ENCODE assay signal across 8 cellular contexts in the genomic region with DNA sequence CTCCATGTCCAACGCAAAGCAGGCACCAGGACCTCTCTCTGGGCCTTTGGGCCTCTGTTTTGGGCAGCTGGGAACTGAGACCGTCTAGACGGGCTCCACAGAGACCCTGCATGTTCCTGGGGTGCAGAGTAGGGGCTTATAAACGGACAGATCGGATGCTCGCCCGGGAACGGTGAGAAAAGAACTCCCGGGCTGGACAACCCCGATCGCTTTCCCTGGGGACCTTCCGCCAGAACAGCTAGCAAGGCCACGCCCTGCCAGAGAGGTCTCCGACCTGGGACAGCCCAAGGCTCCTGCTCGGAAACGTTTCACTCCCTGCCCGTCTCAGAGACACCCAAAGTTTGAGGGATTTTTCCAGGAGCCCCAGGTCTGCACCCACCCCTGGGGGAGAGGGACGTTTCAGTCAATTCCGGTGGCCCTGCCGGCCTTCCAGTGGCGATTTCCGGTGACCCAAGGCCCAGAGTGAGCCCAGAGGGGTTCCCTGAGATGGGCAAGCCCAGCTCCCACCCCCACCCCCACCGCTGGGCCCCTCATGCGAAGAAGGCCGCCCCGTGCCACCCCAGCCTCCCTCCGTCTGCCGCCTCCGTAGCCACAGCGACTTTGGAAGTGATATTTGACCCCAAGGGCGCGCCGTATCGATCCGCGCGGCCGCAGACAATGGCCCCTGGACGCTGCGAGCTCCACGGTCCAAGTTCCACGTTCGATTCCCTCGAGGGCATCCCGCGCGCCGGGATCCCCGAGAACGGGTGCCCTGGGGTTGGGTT. TPM values are rescaled to one million over a fixed set of nuclear protein-coding genes. Genes with fewer than 3 reads are reported as not detected.
DNase-seq lines count a peak whose midpoint lies in the region; ATAC-seq, FAIRE-seq and TF ChIP-seq lines count a peak whose summit lies in the region.

No MANE protein-coding gene starts in this region.

- H3K4me1 ChIP-seq in H1 (replicated peaks in 1 of 4; ENCODE audit: control insufficient read depth in 3 of 4, insufficient read depth in 4 of 4, low read length in 3 of 4) (peaks cover 3 to 34% (median 25%) of the 10 kb centered on the region in 4 experiments), mucosa of stomach (ENCODE audit: control insufficient read depth, insufficient read depth, low read length) (peaks cover 62% of the 10 kb centered on the region)

- H3K9ac ChIP-seq in H1 (replicated peaks in 1 of 4; ENCODE audit: extremely low read depth in 1 of 4, low read depth in 3 of 4, low read length in 3 of 4) (peak overlapping the region; percentile 56 to 67 (median 60); a peak in 6 of 7 replicates), mucosa of stomach (ENCODE audit: low read length) (peak overlapping the region; percentile 92)

- no peak overlapping the region; the same call in 1 of the 2 replicates for H3K27ac ChIP-seq in H1 (ENCODE audit: low read depth, low read length)

- no peak overlapping the region for H2BK120ac ChIP-seq in H1 (replicated peaks; ENCODE audit: low read depth, low read length)

- H2AK5ac ChIP-seq in H1 (ENCODE audit: low read depth, low read length): no peak overlapping the region

- H2AFZ ChIP-seq in H1 (ENCODE audit: low read length): no peak overlapping the region

- no peaks in the 10 kb centered on the region for H3K27me3 ChIP-seq in H1 (replicated peaks in 1 of 4; ENCODE audit: control insufficient read depth in 3 of 4, extremely low read depth in 1 of 4, insufficient read depth in 3 of 4, low read length in 3 of 4)
- no peaks in the 10 kb centered on the region for H3K27me3 ChIP-seq in mucosa of stomach (ENCODE audit: control insufficient read depth, insufficient read depth, low read length)

- H3K4me3 ChIP-seq in H1 (ENCODE audit: extremely low read depth in 1 of 4, insufficient read depth in 2 of 4, low read depth in 3 of 4, low read length in 4 of 4) (peak overlapping the region; percentile 68 to 83 (median 78)), mucosa of stomach (ENCODE audit: low read length) (peak overlapping the region; percentile 97)

- peaks cover 12% of the 10 kb centered on the region for H3K79me1 ChIP-seq in H1 (ENCODE audit: low read depth, low read length)

- no peak overlapping the region for H3K14ac ChIP-seq in H1 (ENCODE audit: insufficient read length)

- H3K4ac ChIP-seq in H1 (replicated peaks; ENCODE audit: insufficient read length, low read depth, low read length): no peak overlapping the region

- TF ChIP-seq POLR2A in H1 (IDR thresholded peaks at IDR 0.05; ENCODE audit: control extremely low read depth in 1 of 2, low read depth in 2 of 2, low read length in 2 of 2): 0 out of 3 replicates have a peak, but pooled peaks of 1 of the 2 experiments have one; percentile 20
- TF ChIP-seq POLR2A in GM12892 (IDR thresholded peaks at IDR 0.05; ENCODE audit: low read depth, low read length): no peak

- peaks cover 13 to 15% of the 10 kb centered on the region in 2 experiments for H4K20me1 ChIP-seq in H1 (replicated peaks in 1 of 2; ENCODE audit: control insufficient read depth in 1 of 2, insufficient read depth in 2 of 2, low read length in 2 of 2)

- H4K5ac ChIP-seq in H1 (ENCODE audit: insufficient read length, low read depth, low read length): peak overlapping the region; percentile 13

- no peak overlapping the region for H4K8ac ChIP-seq in H1 (ENCODE audit: extremely low read depth, insufficient read depth, low read length)

- H3K36me3 ChIP-seq in H1 (ENCODE audit: control insufficient read depth in 2 of 4, insufficient read depth in 4 of 4, low read length in 3 of 4): peaks cover 0 to 4% (median 0%) of the 10 kb centered on the region in 4 experiments; a peak in 2 of 8 replicates
- H3K36me3 ChIP-seq in mucosa of stomach (ENCODE audit: control insufficient read depth, insufficient read depth, low read length): peaks cover 7% of the 10 kb centered on the region

- H2BK5ac ChIP-seq in H1 (ENCODE audit: low read depth, low read length): peak overlapping the region; percentile 87; the same call in 1 of the 2 replicates

- peak overlapping the region; percentile 19 for H3K56ac ChIP-seq in H1 (replicated peaks; ENCODE audit: insufficient read length, low read depth, low read length)

- WGBS in H1 (ENCODE audit: extremely low coverage in 1 of 2, insufficient coverage in 1 of 2, insufficient read length in 1 of 2, insufficient replicate concordance in 2 of 2, low coverage in 1 of 2, low lambda C conversion rate in 2 of 2, missing lambda C conversion rate in 1 of 2), 2 experiments: 2% methylated on average over 40 of the region's 50 CpGs; no CpG with 5 or more reads in 1 of the 2 experiments

- peak overlapping the region; percentile 90 for H3K18ac ChIP-seq in H1 (ENCODE audit: extremely low read depth, low read length)

- CTCF ChIA-PET in H1 (lab: Charles Lee; ENCODE audit: partially characterized antibody): interaction anchor here (0.7 to 1.9 kb wide), 8 partner anchors 9 to 219 kb away, joined by 3 to 7 read pairs (median 3); a partner anchor contains a TSS

- POLR2A ChIA-PET in H1 (lab: Charles Lee; ENCODE audit: partially characterized antibody): interaction anchor here (0.6 to 6.4 kb wide), 16 partner anchors 8 to 626 kb away, joined by 3 to 118 read pairs (median 4); a partner anchor contains a TSS

- no peak for TF ChIP-seq EP300 in H1 (IDR thresholded peaks at IDR 0.05; ENCODE audit: borderline replicate concordance in 1 of 2, low read depth in 2 of 2, low read length in 2 of 2)

- H2BK20ac ChIP-seq in H1 (ENCODE audit: low read length): no peak overlapping the region

- FAIRE-seq in RCC 7860 (lab: Jason Lieb, UNC): no peak
- no peak for FAIRE-seq in H1 (lab: Jason Lieb, UNC)
- FAIRE-seq in GM12892 (lab: Jason Lieb, UNC): no peak

- H2BK12ac ChIP-seq in H1 (ENCODE audit: low read depth, low read length): no peak overlapping the region

- H2BK15ac ChIP-seq in H1 (ENCODE audit: low read length): no peak overlapping the region

- H3K23ac ChIP-seq in H1 (ENCODE audit: insufficient read length): no peak overlapping the region

- no peaks in the 10 kb centered on the region for H3K9me3 ChIP-seq in H1 (ENCODE audit: insufficient read depth in 2 of 2, low read depth in 1 of 2, low read length in 1 of 2)
- no peaks in the 10 kb centered on the region for H3K9me3 ChIP-seq in mucosa of stomach (ENCODE audit: control insufficient read depth, low read length)

- no peak for TF ChIP-seq RAD21 in H1 (IDR thresholded peaks at IDR 0.05 in 1 of 2, conservative IDR thresholded peaks at IDR 0.05 in 1 of 2; ENCODE audit: low read depth in 2 of 2, low read length in 2 of 2)

- peaks cover 2% of the 10 kb centered on the region; the same call in 1 of the 2 replicates for H3K23me2 ChIP-seq in H1 (ENCODE audit: low read depth, low read length)

- peak overlapping the region; percentile 74 to 83 for H3K4me2 ChIP-seq in H1 (ENCODE audit: insufficient read depth in 1 of 2, low read depth in 2 of 2, low read length in 2 of 2)

- no peak for ATAC-seq in GM21528 (IDR thresholded peaks at IDR 0.05; ENCODE audit: low FRiP score, unreplicated experiment)

- H3K79me2 ChIP-seq in H1 (ENCODE audit: control insufficient read depth in 1 of 2, insufficient read depth in 2 of 2, low read length in 2 of 2): peaks cover 26 to 52% of the 10 kb centered on the region in 2 experiments; a peak in 3 of 4 replicates

- TF ChIP-seq CTCF in H1 (IDR thresholded peaks at IDR 0.05; ENCODE audit: control extremely low read depth in 1 of 3, insufficient read depth in 1 of 3, low read depth in 1 of 3, low read length in 3 of 3): no peak

- H4K91ac ChIP-seq in H1 (replicated peaks; ENCODE audit: insufficient read length, low read length): peak overlapping the region; percentile 75

- DNase-seq in ELF-1 (ENCODE audit: low read depth, low spot score): peak; percentile 67
- peak; percentile 27 for DNase-seq in RCC 7860 (ENCODE audit: low spot score)
- DNase-seq in H1 (ENCODE audit: low read depth in 1 of 2, low spot score in 2 of 2): peak in 1 of 2 experiments; percentile 71
- DNase-seq in stimulated activated CD4-positive, alpha-beta T cell treated with anti-CD3 and anti-CD28 coated beads, Interleukin-15, amount 100 ng/mL, for 24 hours: no peak
- DNase-seq in GM12892 (ENCODE audit: insufficient read length): no peak
- no peak for DNase-seq in effector CD4-positive, alpha-beta T cell

RNA-seq across cellular contexts. Expression of a gene that starts 1.7 kb away (rescaled TPM):
- 114 and 121 TPM in 2 replicates for total RNA-seq in H1 (2021; fragmentation: NEBNext Ultra II Directional; extraction: Animal tissue kit (Norgen Biotek cat#: 25700))
- 99.7 and 147 TPM in 2 replicates for polyA plus RNA-seq in H1 (2011; rRNA removed)
- polyA plus RNA-seq in H1 (2011; cell fraction: cytosol; rRNA removed): 99.1 TPM
- 109 TPM for polyA plus RNA-seq in H1 (2011; cell fraction: nucleus; rRNA removed)
- polyA plus RNA-seq in H1 (2012, experiment 1 of 2): 37.1 to 70.0 TPM (median 67.4 TPM) in 4 replicates
- polyA plus RNA-seq in H1 (2012, experiment 2 of 2): 49.4 TPM
- polyA plus RNA-seq in H1 (2013, experiment 1 of 2): 80.9 TPM
- polyA plus RNA-seq in H1 (2013, experiment 2 of 2): 80.6 TPM
- polyA minus RNA-seq in H1 (2011; rRNA and poly(A)+ RNA removed): 13.6 and 23.1 TPM in 2 replicates
- 72.8 TPM for polyA minus RNA-seq in H1 (2011; cell fraction: cytosol; rRNA and poly(A)+ RNA removed)
- polyA minus RNA-seq in H1 (2011; cell fraction: nucleus; rRNA and poly(A)+ RNA removed): 43.6 TPM
- 2.3 TPM for polyA plus RNA-seq in GM12892 (2012; ENCODE audit: missing spikeins)

RNA-seq across cellular contexts. Expression of a gene that starts 18.0 kb away (rescaled TPM):
- 32.1 and 32.6 TPM in 2 replicates for total RNA-seq in H1 (2021; fragmentation: NEBNext Ultra II Directional; extraction: Animal tissue kit (Norgen Biotek cat#: 25700))
- polyA plus RNA-seq in H1 (2011; rRNA removed): 13.3 and 20.2 TPM in 2 replicates
- 16.3 TPM for polyA plus RNA-seq in H1 (2011; cell fraction: cytosol; rRNA removed)
- 22.8 TPM for polyA plus RNA-seq in H1 (2011; cell fraction: nucleus; rRNA removed)
- polyA plus RNA-seq in H1 (2012, experiment 1 of 2): 19.9 to 30.6 TPM (median 26.6 TPM) in 4 replicates
- 97.2 TPM for polyA plus RNA-seq in H1 (2012, experiment 2 of 2)
- 47.9 TPM for polyA plus RNA-seq in H1 (2013, experiment 1 of 2)
- 47.4 TPM for polyA plus RNA-seq in H1 (2013, experiment 2 of 2)
- 3.2 and 5.0 TPM in 2 replicates for polyA minus RNA-seq in H1 (2011; rRNA and poly(A)+ RNA removed)
- polyA minus RNA-seq in H1 (2011; cell fraction: cytosol; rRNA and poly(A)+ RNA removed): 10.0 TPM
- 10.5 TPM for polyA minus RNA-seq in H1 (2011; cell fraction: nucleus; rRNA and poly(A)+ RNA removed)
- 11.2 TPM for polyA plus RNA-seq in GM12892 (2012; ENCODE audit: missing spikeins)

RNA-seq across cellular contexts. Expression of a gene that starts 20.5 kb away (rescaled TPM):
- 6.5 and 7.5 TPM in 2 replicates for total RNA-seq in H1 (2021; fragmentation: NEBNext Ultra II Directional; extraction: Animal tissue kit (Norgen Biotek cat#: 25700))
- polyA plus RNA-seq in H1 (2011; rRNA removed): 5.0 and 5.7 TPM in 2 replicates
- polyA plus RNA-seq in H1 (2011; cell fraction: cytosol; rRNA removed): 7.1 TPM
- polyA plus RNA-seq in H1 (2011; cell fraction: nucleus; rRNA removed): 20.9 TPM
- polyA plus RNA-seq in H1 (2012, experiment 1 of 2): 3.0 to 7.7 TPM (median 6.3 TPM) in 4 replicates
- 4.8 TPM for polyA plus RNA-seq in H1 (2012, experiment 2 of 2)
- 4.7 TPM for polyA plus RNA-seq in H1 (2013, experiment 1 of 2)
- 3.2 TPM for polyA plus RNA-seq in H1 (2013, experiment 2 of 2)
- 3.2 and 4.3 TPM in 2 replicates for polyA minus RNA-seq in H1 (2011; rRNA and poly(A)+ RNA removed)
- polyA minus RNA-seq in H1 (2011; cell fraction: cytosol; rRNA and poly(A)+ RNA removed): 2.9 TPM
- 6.2 TPM for polyA minus RNA-seq in H1 (2011; cell fraction: nucleus; rRNA and poly(A)+ RNA removed)
- not detected for polyA plus RNA-seq in GM12892 (2012; ENCODE audit: missing spikeins)

RNA-seq across cellular contexts. Expression of a gene that starts 23.2 kb away (rescaled TPM):
- total RNA-seq in H1 (2021; fragmentation: NEBNext Ultra II Directional; extraction: Animal tissue kit (Norgen Biotek cat#: 25700)): 127 and 134 TPM in 2 replicates
- polyA plus RNA-seq in H1 (2011; rRNA removed): 133 and 153 TPM in 2 replicates
- polyA plus RNA-seq in H1 (2011; cell fraction: cytosol; rRNA removed): 175 TPM
- polyA plus RNA-seq in H1 (2011; cell fraction: nucleus; rRNA removed): 164 TPM
- polyA plus RNA-seq in H1 (2012, experiment 1 of 2): 122 to 160 TPM (median 149 TPM) in 4 replicates
- polyA plus RNA-seq in H1 (2012, experiment 2 of 2): 178 TPM
- polyA plus RNA-seq in H1 (2013, experiment 1 of 2): 122 TPM
- polyA plus RNA-seq in H1 (2013, experiment 2 of 2): 117 TPM
- polyA minus RNA-seq in H1 (2011; rRNA and poly(A)+ RNA removed): 47.9 and 65.4 TPM in 2 replicates
- 44.4 TPM for polyA minus RNA-seq in H1 (2011; cell fraction: cytosol; rRNA and poly(A)+ RNA removed)
- polyA minus RNA-seq in H1 (2011; cell fraction: nucleus; rRNA and poly(A)+ RNA removed): 31.5 TPM
- polyA plus RNA-seq in GM12892 (2012; ENCODE audit: missing spikeins): 68.5 TPM

RNA-seq across cellular contexts. Expression of a gene that starts 28.9 kb away (rescaled TPM):
- 8.7 and 11.8 TPM in 2 replicates for total RNA-seq in H1 (2021; fragmentation: NEBNext Ultra II Directional; extraction: Animal tissue kit (Norgen Biotek cat#: 25700))
- 13.9 and 16.6 TPM in 2 replicates for polyA plus RNA-seq in H1 (2011; rRNA removed)
- 19.7 TPM for polyA plus RNA-seq in H1 (2011; cell fraction: cytosol; rRNA removed)
- polyA plus RNA-seq in H1 (2011; cell fraction: nucleus; rRNA removed): 16.0 TPM
- polyA plus RNA-seq in H1 (2012, experiment 1 of 2): 10.9 to 16.2 TPM (median 13.0 TPM) in 4 replicates
- polyA plus RNA-seq in H1 (2012, experiment 2 of 2): 11.7 TPM
- polyA plus RNA-seq in H1 (2013, experiment 1 of 2): 10.2 TPM
- 7.4 TPM for polyA plus RNA-seq in H1 (2013, experiment 2 of 2)
- 8.4 and 9.5 TPM in 2 replicates for polyA minus RNA-seq in H1 (2011; rRNA and poly(A)+ RNA removed)
- 6.9 TPM for polyA minus RNA-seq in H1 (2011; cell fraction: cytosol; rRNA and poly(A)+ RNA removed)
- polyA minus RNA-seq in H1 (2011; cell fraction: nucleus; rRNA and poly(A)+ RNA removed): 9.6 TPM
- 22.8 TPM for polyA plus RNA-seq in GM12892 (2012; ENCODE audit: missing spikeins)

Comparison
In these comparisons a context has a peak if more than half of its experiments do, and no peak if none do; other contexts are left out.
1. DNase-seq: peak in ELF-1 (single experiment) and RCC 7860 (single experiment); none in stimulated activated CD4-positive, alpha-beta T cell treated with anti-CD3 and anti-CD28 coated beads, Interleukin-15, amount 100 ng/mL, for 24 hours (single experiment), GM12892 (single experiment) and effector CD4-positive, alpha-beta T cell (single experiment).